Comparison of ENCODE assay signal across 8 cellular contexts in the genomic region with DNA sequence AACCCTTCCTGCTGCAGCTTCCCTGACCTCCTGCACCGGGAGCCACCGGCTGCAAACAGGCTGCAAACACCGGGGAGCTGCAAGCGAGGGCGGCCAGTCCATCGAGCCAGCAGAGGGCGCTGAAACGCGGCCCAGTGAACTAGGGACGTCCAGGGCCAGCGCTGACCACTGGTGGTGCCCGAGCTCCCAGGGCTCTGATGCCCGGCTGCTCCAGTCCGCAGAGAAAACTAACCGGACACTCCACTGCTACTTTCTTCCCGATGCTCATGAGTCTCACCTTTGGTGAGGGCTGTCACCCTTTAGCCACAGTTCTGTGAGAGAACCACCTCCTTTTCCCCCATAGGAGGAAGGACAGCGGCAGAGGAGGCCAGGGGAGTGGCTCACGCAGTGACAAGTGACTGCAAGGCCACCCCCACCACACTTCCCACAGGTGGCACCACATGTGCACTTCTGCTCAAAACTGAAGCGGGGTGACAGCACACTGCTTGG.
DNase-seq lines count a peak whose midpoint lies in the region; ATAC-seq, FAIRE-seq and TF ChIP-seq lines count a peak whose summit lies in the region.

No MANE protein-coding gene starts in this region.

- H3K4me3 Mint-ChIP-seq in Calu3 (ENCODE audit: low read depth, unreplicated experiment), result peak overlapping the region; percentile 61
- no peak overlapping the region for H3K4me3 Mint-ChIP-seq in T-helper 2 cell treated with Interferon-gamma antibody and Interleukin-4, amounts not matched to agents 5 μg/mL and 100 μg/mL, for 36 hours

- ATAC-seq in GM12878 (peak; percentile 92), GM21528 (IDR thresholded peaks at IDR 0.05; ENCODE audit: low FRiP score, unreplicated experiment) (no peak)

- no peak for TF ChIP-seq EP300 in GM12878 (IDR thresholded peaks at IDR 0.05; ENCODE audit: borderline replicate concordance in 1 of 2, control insufficient read depth in 1 of 2, low read depth in 2 of 2, low read length in 2 of 2)

- FAIRE-seq in GM12878 (lab: Jason Lieb, UNC), result no peak

- intact Hi-C loops in Calu3 (cut with micrococcal nuclease; ENCODE audit: unreplicated experiment) (loop anchor here (1.0 to 10.0 kb wide), 5 partner anchors 84 to 452 kb away; a partner anchor contains a TSS), GM12878 (cut with micrococcal nuclease; ENCODE audit: unreplicated experiment) (loop anchor here (1.0 to 10.0 kb wide), 2 partner anchors 158 to 293 kb away; no protein-coding TSS in a partner anchor)

- no peaks in the 10 kb centered on the region for H4K20me1 ChIP-seq in GM12878 (ENCODE audit: control insufficient read depth, insufficient read depth)

- no peak overlapping the region for H3K4me2 ChIP-seq in GM12878 (ENCODE audit: control insufficient read depth, insufficient read depth)

- CTCF ChIA-PET in Calu3 (lab: Charles Lee) (interaction anchor here (0.5 to 2.0 kb wide), 8 partner anchors 40 to 454 kb away, joined by 3 to 23 read pairs (median 3); a partner anchor contains a TSS), GM12878 (lab: Yijun Ruan, JAX) (interaction anchor here (0.6 to 4.7 kb wide), 20 partner anchors 8 to 453 kb away, joined by 3 to 74 read pairs (median 3); no protein-coding TSS in a partner anchor)

- H3K9ac ChIP-seq in GM12878 (ENCODE audit: control insufficient read depth, insufficient read depth, low read length), result no peak overlapping the region

- 13% methylated on average over 19 of the region's 19 CpGs for WGBS in GM12878 (ENCODE audit: insufficient coverage, insufficient replicate concordance, low lambda C conversion rate, missing lambda C conversion rate)

- no peaks in the 10 kb centered on the region; the same call in 2 of the 3 replicates for H3K9me3 ChIP-seq in GM12878 (replicated peaks; ENCODE audit: control insufficient read depth, insufficient read depth, low read length)

- no peaks in the 10 kb centered on the region for H3K9me3 Mint-ChIP-seq in Calu3 (ENCODE audit: low read depth, unreplicated experiment)
- H3K9me3 Mint-ChIP-seq in T-helper 2 cell treated with Interferon-gamma antibody and Interleukin-4, amounts not matched to agents 5 μg/mL and 100 μg/mL, for 36 hours, result no peaks in the 10 kb centered on the region

- no peaks in the 10 kb centered on the region for H3K4me1 ChIP-seq in GM12878 (ENCODE audit: control insufficient read depth, insufficient read depth, low read length)

- H3K79me2 ChIP-seq in GM12878 (ENCODE audit: control insufficient read depth, insufficient read depth, low read length), result no peaks in the 10 kb centered on the region

- TF ChIP-seq RAD21 in GM12878 (IDR thresholded peaks at IDR 0.05; ENCODE audit: insufficient read depth, low read depth, low read length), result peak; percentile 58

- DNase-seq in Calu3 (peak; percentile 86), LNCaP clone FGC (ENCODE audit: low read depth) (no peak), GM12878 (ENCODE audit: low read depth, low spot score) (no peak), hepatic stellate cell (ENCODE audit: low spot score) (peak; percentile 78), renal cortical epithelial cell (ENCODE audit: low read depth) (peak; percentile 49), NCI-H1694 (lab: John Stamatoyannopoulos, UW) (no peak)
- peak; percentile 30 for DNase-seq in T-helper 2 cell treated with Interferon-gamma antibody and Interleukin-4, amounts not matched to agents 5 μg/mL and 100 μg/mL, for 36 hours (ENCODE audit: low spot score)

- H3K4me1 Mint-ChIP-seq in Calu3 (ENCODE audit: low read depth, unreplicated experiment), result no peaks in the 10 kb centered on the region
- H3K4me1 Mint-ChIP-seq in T-helper 2 cell treated with Interferon-gamma antibody and Interleukin-4, amounts not matched to agents 5 μg/mL and 100 μg/mL, for 36 hours (ENCODE audit: low read depth), result peaks cover 4% of the 10 kb centered on the region

- H2AFZ ChIP-seq in GM12878 (ENCODE audit: control insufficient read depth, low read depth, low read length), result no peak overlapping the region

- POLR2A ChIA-PET in GM12878 (lab: Charles Lee), result no interaction called here

- no peaks in the 10 kb centered on the region for H3K36me3 Mint-ChIP-seq in Calu3 (ENCODE audit: insufficient read depth, unreplicated experiment)
- no peaks in the 10 kb centered on the region for H3K36me3 Mint-ChIP-seq in T-helper 2 cell treated with Interferon-gamma antibody and Interleukin-4, amounts not matched to agents 5 μg/mL and 100 μg/mL, for 36 hours (ENCODE audit: low read depth)

- SMC1A ChIA-PET in GM12878 (lab: Charles Lee; ENCODE audit: uncharacterized antibody, unreplicated experiment), result interaction anchor here (0.6 to 1.7 kb wide), 8 partner anchors 31 to 293 kb away, joined by 3 to 19 read pairs (median 3); a partner anchor contains a TSS

- TF ChIP-seq CTCF in Calu3 (IDR thresholded peaks at IDR 0.05; ENCODE audit: unreplicated experiment) (peak; percentile 55), LNCaP clone FGC (IDR thresholded peaks at IDR 0.05; ENCODE audit: control insufficient read depth, extremely low read depth, insufficient read depth) (peak; percentile 93), GM12878 (IDR thresholded peaks at IDR 0.05 in 2 of 3, conservative IDR thresholded peaks at IDR 0.05 in 1 of 3; ENCODE audit: control insufficient read depth in 2 of 3, extremely low read depth in 1 of 3, insufficient read depth in 1 of 3, low read depth in 3 of 3, low read length in 3 of 3) (peak; percentile 69 to 87 (median 79))

- H3K27ac Mint-ChIP-seq in Calu3 (ENCODE audit: unreplicated experiment), result no peak overlapping the region
- H3K27ac Mint-ChIP-seq in T-helper 2 cell treated with Interferon-gamma antibody and Interleukin-4, amounts not matched to agents 5 μg/mL and 100 μg/mL, for 36 hours, result no peak overlapping the region

- H3K27me3 Mint-ChIP-seq in Calu3 (ENCODE audit: unreplicated experiment), result no peaks in the 10 kb centered on the region
- H3K27me3 Mint-ChIP-seq in T-helper 2 cell treated with Interferon-gamma antibody and Interleukin-4, amounts not matched to agents 5 μg/mL and 100 μg/mL, for 36 hours (ENCODE audit: low read depth), result peaks cover 9% of the 10 kb centered on the region

- H3K36me3 ChIP-seq in GM12878 (ENCODE audit: control insufficient read depth in 2 of 2, insufficient read depth in 2 of 2, low read length in 1 of 2), result no peaks in the 10 kb centered on the region

- no TSS peak for BruUV-seq in Calu3 (replicated peaks; lab: Mats Ljungman, UMichigan)
- BruUV-seq in GM12878 (replicated peaks; lab: Mats Ljungman, UMichigan), result no TSS peak

- in situ Hi-C loops in GM12878 (cut with MboI), result loop anchor here (10.0 kb wide), 1 partner anchor 452 kb away; a partner anchor contains a TSS

- RAD21 ChIA-PET in GM12878 (lab: Charles Lee; ENCODE audit: unreplicated experiment), result interaction anchor here (0.8 to 3.6 kb wide), 7 partner anchors 9 to 451 kb away, joined by 3 to 46 read pairs (median 4); no protein-coding TSS in a partner anchor

- H3K4me3 ChIP-seq in LNCaP clone FGC (ENCODE audit: low read depth, low read length), result no peak overlapping the region
- no peak overlapping the region for H3K4me3 ChIP-seq in GM12878

- H3K27ac ChIP-seq in GM12878 (ENCODE audit: control insufficient read depth, insufficient read depth), result no peak overlapping the region

- no peak for TF ChIP-seq POLR2A in GM12878 (IDR thresholded peaks at IDR 0.05; ENCODE audit: low read depth, low read length)

- H3K27me3 ChIP-seq in GM12878 (replicated peaks in 1 of 2; ENCODE audit: control insufficient read depth in 2 of 2, insufficient read depth in 2 of 2, low read length in 1 of 2), result no peaks in the 10 kb centered on the region

TF ChIP-seq in GM12878, 131 proteins besides CTCF, POLR2A, EP300 and RAD21:
- TF ChIP-seq YY1 (IDR thresholded peaks at IDR 0.05; ENCODE audit: low read depth, low read length) (0 out of 2 replicates have a peak, but pooled peaks have one; percentile 21), SMARCA5 (IDR thresholded peaks at IDR 0.05) (peak; percentile 69), SMC3 (IDR thresholded peaks at IDR 0.05; ENCODE audit: borderline replicate concordance, low read length) (peak; percentile 78), SPI1 (IDR thresholded peaks at IDR 0.05; ENCODE audit: borderline replicate concordance, insufficient read depth, low read depth, low read length) (no peak)

Comparison
In these comparisons a context has a peak if more than half of its experiments do, and no peak if none do; other contexts are left out.
1. DNase-seq: peak in Calu3 (single experiment), T-helper 2 cell treated with Interferon-gamma antibody and Interleukin-4, amounts not matched to agents 5 μg/mL and 100 μg/mL, for 36 hours (single experiment), hepatic stellate cell (single experiment) and renal cortical epithelial cell (single experiment); none in LNCaP clone FGC (single experiment), GM12878 (single experiment) and NCI-H1694 (single experiment).
2. Peak in every context shown above with its lines, with median percentiles within 50 percentile points of each other: CTCF ChIP-seq.